In the genomic region with DNA sequence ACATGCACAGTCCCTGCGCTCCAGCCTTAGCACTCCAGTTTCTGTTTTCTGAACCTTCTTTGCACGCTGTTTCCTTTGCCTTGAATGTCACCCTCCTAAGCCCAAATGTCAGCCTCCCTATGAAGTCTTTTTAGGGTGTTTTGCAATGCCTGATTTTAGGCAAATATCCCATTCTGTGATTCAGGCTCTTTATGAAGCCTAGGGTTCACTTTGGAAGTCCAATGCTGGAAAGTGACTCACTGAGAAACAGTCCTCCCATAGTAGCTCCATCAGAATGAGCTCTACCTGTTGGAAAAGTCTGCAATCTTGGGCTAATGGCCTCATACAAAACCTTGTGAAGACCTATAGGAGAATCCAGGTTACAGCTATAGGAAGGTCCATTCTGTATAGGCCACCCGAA, we compare ENCODE assay signal across 21 cellular contexts. TPM values are rescaled to one million over a fixed set of nuclear protein-coding genes. Genes with fewer than 3 reads are reported as not detected.
"Had no signal": no experiment of that assay in that cellular context is flagged by ENCODE, and none has a peak within 500 bp of the region (broad histone marks: within the 10 kb centered on the region; RNA-seq: fewer than 3 reads in every experiment).

No MANE protein-coding gene starts in this region.

- H3K27ac ChIP-seq: left lung, stomach, testis, uterus had no signal

- H3K27ac Mint-ChIP-seq: activated B cell treated with CpG ODN at 0.5 μM for 24 hours; activated CD4-positive, alpha-beta memory T cell treated with anti-CD3 and anti-CD28 coated beads for 36 hours; activated naive CD4-positive, alpha-beta T cell treated with anti-CD3 and anti-CD28 coated beads, Interleukin-2, amount 10 ng/mL, durations not matched to agents 7 days and 5 days; activated T-cell treated with anti-CD3 and anti-CD28 coated beads, Interleukin-2, amount 50 U/mL, for 72 hours; naive B cell; stimulated activated memory B cell treated with anti-CD40 and anti-IgM and Interleukin-4, amounts not matched to agents 10 μg/mL and 1 μg/mL and 100 μg/mL, for 72 hours had no signal

- H3K9me3 ChIP-seq: left lung, stomach, testis, uterus had no signal

- H3K4me3 Mint-ChIP-seq: activated B cell treated with CpG ODN at 0.5 μM for 24 hours; activated CD4-positive, alpha-beta memory T cell treated with anti-CD3 and anti-CD28 coated beads for 36 hours; activated naive CD4-positive, alpha-beta T cell treated with anti-CD3 and anti-CD28 coated beads, Interleukin-2, amount 10 ng/mL, durations not matched to agents 7 days and 5 days; activated T-cell treated with anti-CD3 and anti-CD28 coated beads, Interleukin-2, amount 50 U/mL, for 72 hours; naive B cell; stimulated activated memory B cell treated with anti-CD40 and anti-IgM and Interleukin-4, amounts not matched to agents 10 μg/mL and 1 μg/mL and 100 μg/mL, for 72 hours had no signal

- H3K4me1 Mint-ChIP-seq: activated B cell treated with CpG ODN at 0.5 μM for 24 hours; activated naive CD4-positive, alpha-beta T cell treated with anti-CD3 and anti-CD28 coated beads, Interleukin-2, amount 10 ng/mL, durations not matched to agents 7 days and 5 days had no signal

- H3K36me3 ChIP-seq: left lung, stomach, uterus had no signal

- DNase-seq: activated B cell treated with CpG ODN at 0.5 μM for 24 hours; activated CD4-positive, alpha-beta memory T cell treated with anti-CD3 and anti-CD28 coated beads for 36 hours; activated CD4-positive, alpha-beta T cell treated with anti-CD3 and anti-CD28 coated beads for 4 hours; activated effector memory CD4-positive, alpha-beta T cell treated with Interleukin-2 at 50 U/mL for 16 hours; activated naive CD4-positive, alpha-beta T cell treated with anti-CD3 and anti-CD28 coated beads, Interleukin-2, amount 10 ng/mL, durations not matched to agents 7 days and 5 days; activated T-cell treated with anti-CD3 and anti-CD28 coated beads, Interleukin-2, amount 50 U/mL, for 72 hours; amygdala; kidney glomerular epithelial cell; left lung; naive B cell; nucleus accumbens; stimulated activated CD4-positive, alpha-beta T cell treated with anti-CD3 and anti-CD28 coated beads, Interleukin-15, amount 100 ng/mL, for 24 hours; stomach; T-helper 1 cell; testis; trophoblast cell; uterus had no signal

- H3K9me3 Mint-ChIP-seq: activated B cell treated with CpG ODN at 0.5 μM for 24 hours; activated CD4-positive, alpha-beta memory T cell treated with anti-CD3 and anti-CD28 coated beads for 36 hours; activated naive CD4-positive, alpha-beta T cell treated with anti-CD3 and anti-CD28 coated beads, Interleukin-2, amount 10 ng/mL, durations not matched to agents 7 days and 5 days; activated T-cell treated with anti-CD3 and anti-CD28 coated beads, Interleukin-2, amount 50 U/mL, for 72 hours; naive B cell; stimulated activated memory B cell treated with anti-CD40 and anti-IgM and Interleukin-4, amounts not matched to agents 10 μg/mL and 1 μg/mL and 100 μg/mL, for 72 hours had no signal

- H3K36me3 Mint-ChIP-seq: activated CD4-positive, alpha-beta memory T cell treated with anti-CD3 and anti-CD28 coated beads for 36 hours; activated naive CD4-positive, alpha-beta T cell treated with anti-CD3 and anti-CD28 coated beads, Interleukin-2, amount 10 ng/mL, durations not matched to agents 7 days and 5 days; naive B cell; stimulated activated memory B cell treated with anti-CD40 and anti-IgM and Interleukin-4, amounts not matched to agents 10 μg/mL and 1 μg/mL and 100 μg/mL, for 72 hours had no signal

- H3K4me3 ChIP-seq: left lung, lung, smooth muscle cell, stomach, testis, uterus had no signal

- H3K27me3 ChIP-seq: left lung, stomach, testis, uterus had no signal

- H3K27me3 Mint-ChIP-seq: activated B cell treated with CpG ODN at 0.5 μM for 24 hours; activated CD4-positive, alpha-beta memory T cell treated with anti-CD3 and anti-CD28 coated beads for 36 hours; naive B cell; stimulated activated memory B cell treated with anti-CD40 and anti-IgM and Interleukin-4, amounts not matched to agents 10 μg/mL and 1 μg/mL and 100 μg/mL, for 72 hours had no signal

- H3K4me1 ChIP-seq: left lung, stomach, testis, uterus had no signal

RNA-seq across cellular contexts. Expression of a gene that starts 5.3 kb away (rescaled TPM):
- total RNA-seq: activated B cell treated with CpG ODN at 0.5 μM for 24 hours; activated CD4-positive, alpha-beta memory T cell treated with anti-CD3 and anti-CD28 coated beads for 36 hours; activated T-cell treated with anti-CD3 and anti-CD28 coated beads, Interleukin-2, amount 50 U/mL, for 72 hours; chondrocyte had no signal
